9 cellular contexts compared by ENCODE assay signal in genomic region chr9:131237311-131237710, GRCh38. TPM values are rescaled to one million over a fixed set of nuclear protein-coding genes. Genes with fewer than 3 reads are reported as not detected.
DNase-seq lines count a peak whose midpoint lies in the region; ATAC-seq and TF ChIP-seq lines count a peak whose summit lies in the region.
"Had no signal": no experiment of that assay in that cellular context is flagged by ENCODE, and none has a peak within 500 bp of the region (broad histone marks: within the 10 kb centered on the region; RNA-seq: fewer than 3 reads in every experiment).

No MANE protein-coding gene starts in this region.

- no peaks in the 10 kb centered on the region for H3K9me3 ChIP-seq in Loucy (ENCODE audit: insufficient read depth, low read depth, low read length)
- no peaks in the 10 kb centered on the region for H3K9me3 ChIP-seq in psoas muscle
- H3K9me3 ChIP-seq: vagina had no signal

- TF ChIP-seq CTCF in Loucy (conservative IDR thresholded peaks at IDR 0.05; ENCODE audit: low read length) (no peak), psoas muscle (IDR thresholded peaks at IDR 0.05) (no peak)

- H3K36me3 ChIP-seq in Loucy (ENCODE audit: insufficient read depth, low read length) (peaks cover 34% of the 10 kb centered on the region; the same call in 1 of the 2 replicates), psoas muscle (ENCODE audit: insufficient read depth in 1 of 2, low read depth in 1 of 2) (peaks cover 5 to 22% of the 10 kb centered on the region in 2 donors)

- H3K79me2 ChIP-seq in Loucy (ENCODE audit: insufficient read depth, low read length), result no peaks in the 10 kb centered on the region

- no peaks in the 10 kb centered on the region for H3K27me3 Mint-ChIP-seq in activated CD4-positive, alpha-beta T cell treated with anti-CD3 and anti-CD28 coated beads, Interleukin-2, amount 10 ng/mL, durations not matched to agents 24 days and 14 days

- H3K4me1 ChIP-seq in Loucy (ENCODE audit: insufficient read depth, low read length, poor library complexity, severe bottlenecking) (peaks cover 27% of the 10 kb centered on the region), psoas muscle (peaks cover 27% of the 10 kb centered on the region)

- peak overlapping the region; percentile 93 for H3K27ac Mint-ChIP-seq in activated CD4-positive, alpha-beta T cell treated with anti-CD3 and anti-CD28 coated beads, Interleukin-2, amount 10 ng/mL, durations not matched to agents 24 days and 14 days

- no peaks in the 10 kb centered on the region for H3K9me2 ChIP-seq in Loucy (replicated peaks; ENCODE audit: low read depth, low read length)

- H3K27ac ChIP-seq in psoas muscle, result peak overlapping the region; percentile 66
- H3K27ac ChIP-seq: vagina had no signal

- H3K4me1 Mint-ChIP-seq in activated CD4-positive, alpha-beta T cell treated with anti-CD3 and anti-CD28 coated beads, Interleukin-2, amount 10 ng/mL, durations not matched to agents 24 days and 14 days, result peaks cover 34% of the 10 kb centered on the region

- H3K27me3 ChIP-seq in Loucy (ENCODE audit: insufficient read depth, low read length, poor library complexity, severe bottlenecking), result no peaks in the 10 kb centered on the region
- H3K27me3 ChIP-seq in psoas muscle (ENCODE audit: insufficient read depth in 3 of 3, low read length in 2 of 3), result no peaks in the 10 kb centered on the region
- H3K27me3 ChIP-seq: vagina had no signal

- H3K36me3 Mint-ChIP-seq in activated CD4-positive, alpha-beta T cell treated with anti-CD3 and anti-CD28 coated beads, Interleukin-2, amount 10 ng/mL, durations not matched to agents 24 days and 14 days (ENCODE audit: low read depth), result peaks cover 30% of the 10 kb centered on the region

- 23 to 30% (median 29%) methylated on average over 7 of the region's 7 CpGs for WGBS in psoas muscle, 3 donors

- H4K20me1 ChIP-seq in Loucy (ENCODE audit: insufficient read depth, low read length, poor library complexity, severe bottlenecking), result no peaks in the 10 kb centered on the region

- H3K4me2 ChIP-seq in Loucy (ENCODE audit: low read depth, low read length, poor library complexity, severe bottlenecking), result peak overlapping the region; percentile 72

- H3K9me3 Mint-ChIP-seq in activated CD4-positive, alpha-beta T cell treated with anti-CD3 and anti-CD28 coated beads, Interleukin-2, amount 10 ng/mL, durations not matched to agents 24 days and 14 days, result no peaks in the 10 kb centered on the region

- no peak for ATAC-seq in psoas muscle
- ATAC-seq in HG03039 (IDR thresholded peaks at IDR 0.05; ENCODE audit: unreplicated experiment), result no peak
- ATAC-seq in HG02763 (IDR thresholded peaks at IDR 0.05; ENCODE audit: unreplicated experiment), result no peak

- H3K4me3 ChIP-seq in Loucy (ENCODE audit: low read length, poor library complexity, severe bottlenecking) (peak overlapping the region; percentile 56), psoas muscle (no peak overlapping the region)
- H3K4me3 ChIP-seq: vagina had no signal

- H3K4me3 Mint-ChIP-seq in activated CD4-positive, alpha-beta T cell treated with anti-CD3 and anti-CD28 coated beads, Interleukin-2, amount 10 ng/mL, durations not matched to agents 24 days and 14 days, result peak overlapping the region; percentile 48

- DNase-seq in activated CD4-positive, alpha-beta T cell treated with anti-CD3 and anti-CD28 coated beads, Interleukin-2, amount 10 ng/mL, durations not matched to agents 24 days and 14 days, result no peak
- DNase-seq in activated CD4-positive, alpha-beta T cell treated with anti-CD3 and anti-CD28 coated beads, Interleukin-2, amount 50 U/mL, for 48 hours, result no peak
- DNase-seq in cerebellar cortex (ENCODE audit: low spot score) (peak; percentile 11), psoas muscle (no peak), NCI-H2081 treated with DMSO at 0.1 percent for 48 hours (lab: John Stamatoyannopoulos, UW) (no peak)

- no peak overlapping the region for H2AFZ ChIP-seq in Loucy (ENCODE audit: low read length)

- intact Hi-C loops in activated CD4-positive, alpha-beta T cell treated with anti-CD3 and anti-CD28 coated beads, Interleukin-2, amount 10 ng/mL, durations not matched to agents 24 days and 14 days (cut with micrococcal nuclease), result no loop called here
- intact Hi-C loops in psoas muscle (cut with DNase I), result loop anchor here in 1 of 2 donors (5.0 kb wide), 1 partner anchor 100 kb away; no protein-coding TSS in a partner anchor

- H3K9ac ChIP-seq in Loucy (ENCODE audit: low read depth, low read length, poor library complexity, severe bottlenecking), result peak overlapping the region; percentile 75

- peaks cover 5% of the 10 kb centered on the region; the same call in 1 of the 2 replicates for H3F3A ChIP-seq in Loucy (ENCODE audit: low read depth)

RNA-seq across cellular contexts. Expression of gene FAM78A, which starts 39.0 kb away (rescaled TPM):
- total RNA-seq in activated CD4-positive, alpha-beta T cell treated with anti-CD3 and anti-CD28 coated beads, Interleukin-2, amount 10 ng/mL, durations not matched to agents 24 days and 14 days, result 51.6 and 55.1 TPM in 2 replicates
- 10 to 100 TPM in 3 of 4 donors, 1 to 10 TPM in 1; 6.1 to 17.6 (median 14.2) TPM for total RNA-seq in psoas muscle
- polyA plus RNA-seq in psoas muscle, result 10 to 100 TPM in 1 of 3 donors, 1 to 10 TPM in 2; 4.3 to 11.5 (median 5.3) TPM

RNA-seq across cellular contexts. Expression of gene PLPP7, which starts 52.2 kb away (rescaled TPM):
- total RNA-seq in activated CD4-positive, alpha-beta T cell treated with anti-CD3 and anti-CD28 coated beads, Interleukin-2, amount 10 ng/mL, durations not matched to agents 24 days and 14 days, result not detected in 2 replicates
- 100 to 1,000 TPM in 2 of 4 donors, 10 to 100 TPM in 2; 31.0 to 131 (median 94.5) TPM for total RNA-seq in psoas muscle
- 100 to 1,000 TPM in 1 of 3 donors, 10 to 100 TPM in 2; 19.4 to 156 (median 90.5) TPM for polyA plus RNA-seq in psoas muscle

Comparison
In these comparisons a context has a peak if more than half of its experiments do, and no peak if none do; other contexts are left out.
1. RNA of gene PLPP7, which starts 52.2 kb away (total RNA-seq): 31.0 to 131 TPM in psoas muscle; not detected in activated CD4-positive, alpha-beta T cell treated with anti-CD3 and anti-CD28 coated beads, Interleukin-2, amount 10 ng/mL, durations not matched to agents 24 days and 14 days; every median in the first group is over 10 times any median in the second.